ENCODE assay signal across 2 cellular contexts in the genomic region with DNA sequence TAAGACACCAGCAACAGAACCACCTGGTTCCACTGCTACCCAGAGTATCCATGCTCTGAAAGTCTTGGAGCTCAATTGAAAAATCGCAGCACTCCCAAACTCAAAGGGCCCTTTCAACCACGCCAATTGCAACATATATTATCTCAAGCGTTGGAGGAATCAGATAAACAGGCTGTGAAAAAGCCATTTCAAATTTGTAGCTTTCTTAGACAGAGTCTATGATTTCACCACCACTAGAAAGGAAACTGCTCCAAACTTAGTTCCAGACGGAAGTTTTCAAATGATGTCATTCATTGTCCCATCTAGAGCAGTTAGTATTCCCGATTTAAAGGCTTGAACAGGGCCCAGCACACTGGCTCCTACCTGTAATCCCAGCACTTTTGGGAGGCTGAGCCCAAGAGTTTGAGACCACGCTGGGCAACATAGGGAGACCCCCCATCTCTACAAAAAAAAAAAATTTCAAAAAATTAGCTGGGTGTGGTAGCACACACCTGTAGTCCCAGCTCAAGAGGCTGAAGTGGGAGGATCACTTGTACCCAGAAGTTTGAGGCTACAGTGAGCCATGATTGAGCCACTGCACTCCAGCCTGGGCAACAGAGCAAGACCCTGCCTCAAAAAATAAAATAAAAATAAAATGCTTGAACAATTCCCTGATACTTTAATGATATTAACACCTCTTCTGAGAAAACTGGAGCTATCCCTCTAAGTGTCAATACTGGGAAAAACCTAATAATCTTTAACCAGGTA.
TF ChIP-seq lines count a peak whose summit lies in the region.

No MANE protein-coding gene starts in this region.

TF ChIP-seq in IMR-90, 13 proteins besides CTCF, POLR2A, EP300 and RAD21:
- peak; percentile 19; the same call in 1 of the 2 replicates for TF ChIP-seq CEBPB (IDR thresholded peaks at IDR 0.05; ENCODE audit: low read depth, low read length)
- no peak for TF ChIP-seq BHLHE40 (IDR thresholded peaks at IDR 0.05; ENCODE audit: low read depth, low read length)
- no peak for TF ChIP-seq RCOR1 (IDR thresholded peaks at IDR 0.05; ENCODE audit: insufficient replicate concordance, low read length)
- TF ChIP-seq, protein P1, sequence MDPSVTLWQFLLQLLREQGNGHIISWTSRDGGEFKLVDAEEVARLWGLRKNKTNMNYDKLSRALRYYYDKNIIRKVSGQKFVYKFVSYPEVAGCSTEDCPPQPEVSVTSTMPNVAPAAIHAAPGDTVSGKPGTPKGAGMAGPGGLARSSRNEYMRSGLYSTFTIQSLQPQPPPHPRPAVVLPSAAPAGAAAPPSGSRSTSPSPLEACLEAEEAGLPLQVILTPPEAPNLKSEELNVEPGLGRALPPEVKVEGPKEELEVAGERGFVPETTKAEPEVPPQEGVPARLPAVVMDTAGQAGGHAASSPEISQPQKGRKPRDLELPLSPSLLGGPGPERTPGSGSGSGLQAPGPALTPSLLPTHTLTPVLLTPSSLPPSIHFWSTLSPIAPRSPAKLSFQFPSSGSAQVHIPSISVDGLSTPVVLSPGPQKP (IDR thresholded peaks at IDR 0.05; ENCODE audit: borderline replicate concordance, low read depth, low read length) = no peak
- TF ChIP-seq MXI1 (IDR thresholded peaks at IDR 0.05; ENCODE audit: borderline replicate concordance, low read depth, low read length) = no peak
- TF ChIP-seq SMC3 (IDR thresholded peaks at IDR 0.05; ENCODE audit: low read depth, low read length) = no peak

TF ChIP-seq in endothelial cell of umbilical vein, 7 proteins besides CTCF, POLR2A, EP300 and RAD21:
- TF ChIP-seq POLR2AphosphoS5 (IDR thresholded peaks at IDR 0.05; ENCODE audit: insufficient read depth, low read depth, low read length) (no peak), MYC (IDR thresholded peaks at IDR 0.05; ENCODE audit: low read depth, low read length) (no peak), JUN (IDR thresholded peaks at IDR 0.05; ENCODE audit: borderline replicate concordance, insufficient read depth, insufficient read length, low read depth) (peak; percentile 71), EZH2 (IDR thresholded peaks at IDR 0.05; ENCODE audit: borderline replicate concordance, low read depth, low read length, severe bottlenecking) (no peak)
